26 cellular contexts compared by ENCODE assay signal in the genomic region with DNA sequence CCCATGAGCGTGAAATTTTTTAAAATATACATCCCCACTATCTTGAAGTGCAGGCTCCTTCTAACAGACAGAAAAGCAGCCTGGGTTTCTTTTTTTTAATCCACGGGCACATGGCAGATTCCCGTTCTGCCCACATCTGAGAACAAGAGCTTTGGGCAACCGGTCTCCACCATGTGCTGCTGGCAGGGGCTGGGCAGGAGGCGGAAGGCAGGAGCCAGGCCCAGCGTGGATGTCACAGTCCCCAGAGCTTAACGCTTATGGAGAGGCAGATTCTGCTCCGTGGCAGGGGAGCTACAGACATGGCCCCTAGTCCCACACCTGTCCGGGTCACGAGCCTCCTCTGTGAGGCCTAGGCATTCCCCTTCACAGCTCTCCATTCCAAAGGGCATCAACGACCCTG.
"Had no signal": no experiment of that assay in that cellular context is flagged by ENCODE, and none has a peak within 500 bp of the region (broad histone marks: within the 10 kb centered on the region; RNA-seq: fewer than 3 reads in every experiment).

No MANE protein-coding gene starts in this region.

- H3K27me3 ChIP-seq: cardiac muscle cell, esophagus muscularis mucosa, foreskin keratinocyte, heart left ventricle, testis, transverse colon had no signal

- H3K4me1 ChIP-seq: esophagus muscularis mucosa, foreskin keratinocyte, heart left ventricle, psoas muscle, testis, transverse colon had no signal

- H3K4me1 Mint-ChIP-seq: activated CD4-positive, alpha-beta T cell treated with anti-CD3 and anti-CD28 coated beads, Interleukin-2, amount 10 ng/mL, durations not matched to agents 7 days and 5 days; immature natural killer cell; naive thymus-derived CD8-positive, alpha-beta T cell had no signal

- H3K36me3 ChIP-seq: cardiac muscle cell, esophagus muscularis mucosa, heart left ventricle, transverse colon had no signal

- H3K27ac Mint-ChIP-seq: activated CD4-positive, alpha-beta T cell treated with anti-CD3 and anti-CD28 coated beads, Interleukin-2, amount 10 ng/mL, durations not matched to agents 7 days and 5 days; activated naive CD4-positive, alpha-beta T cell treated with anti-CD3 and anti-CD28 coated beads, Interleukin-2, amount 50 U/mL, for 72 hours; activated T-cell treated with anti-CD3 and anti-CD28 coated beads, Interleukin-2, amount 50 U/mL, for 24 hours; immature natural killer cell; naive thymus-derived CD8-positive, alpha-beta T cell; WTC11 had no signal

- ATAC-seq: activated naive CD4-positive, alpha-beta T cell treated with anti-CD3 and anti-CD28 coated beads, Interleukin-2, amount 50 U/mL, for 72 hours; foreskin keratinocyte; heart left ventricle; naive thymus-derived CD8-positive, alpha-beta T cell; psoas muscle; WTC11 had no signal

- H3K4me3 ChIP-seq: cardiac muscle cell, esophagus muscularis mucosa, heart left ventricle, psoas muscle, smooth muscle cell, testis, transverse colon had no signal

- H3K9me3 Mint-ChIP-seq: activated CD4-positive, alpha-beta T cell treated with anti-CD3 and anti-CD28 coated beads, Interleukin-2, amount 10 ng/mL, durations not matched to agents 7 days and 5 days; activated T-cell treated with anti-CD3 and anti-CD28 coated beads, Interleukin-2, amount 50 U/mL, for 24 hours; neural crest cell had no signal

- H3K27ac ChIP-seq: cardiac muscle cell, esophagus muscularis mucosa, foreskin keratinocyte, heart left ventricle, parathyroid adenoma, psoas muscle, testis, transverse colon had no signal

- H3K36me3 Mint-ChIP-seq: activated naive CD4-positive, alpha-beta T cell treated with anti-CD3 and anti-CD28 coated beads, Interleukin-2, amount 50 U/mL, for 72 hours; immature natural killer cell; naive thymus-derived CD8-positive, alpha-beta T cell had no signal

- H3K4me3 Mint-ChIP-seq: activated CD4-positive, alpha-beta T cell treated with anti-CD3 and anti-CD28 coated beads, Interleukin-2, amount 10 ng/mL, durations not matched to agents 7 days and 5 days; activated T-cell treated with anti-CD3 and anti-CD28 coated beads, Interleukin-2, amount 50 U/mL, for 24 hours; immature natural killer cell; naive thymus-derived CD8-positive, alpha-beta T cell; neural crest cell; WTC11 had no signal

- H3K9me3 ChIP-seq: esophagus muscularis mucosa, heart left ventricle, psoas muscle, testis, transverse colon had no signal

- DNase-seq: activated CD4-positive, alpha-beta T cell treated with anti-CD3 and anti-CD28 coated beads for 1 hour; activated CD4-positive, alpha-beta T cell treated with anti-CD3 and anti-CD28 coated beads, Interleukin-2, amount 10 ng/mL, durations not matched to agents 7 days and 5 days; activated CD8-positive, alpha-beta memory T cell treated with anti-CD3 and anti-CD28 coated beads, Interleukin-2, amount 50 U/mL, for 48 hours; activated naive CD4-positive, alpha-beta T cell; activated T-cell treated with anti-CD3 and anti-CD28 coated beads, Interleukin-2, amount 50 U/mL, for 24 hours; effector CD4-positive, alpha-beta T cell; foreskin keratinocyte; heart left ventricle; hypothalamus; immature natural killer cell; midbrain; nucleus accumbens; psoas muscle; stimulated activated CD4-positive, alpha-beta T cell treated with anti-CD3 and anti-CD28 coated beads, Interleukin-15, amount 100 ng/mL, for 24 hours; stimulated activated naive CD4-positive, alpha-beta T cell; T-helper 2 cell; testis; transverse colon had no signal

- H3K27me3 Mint-ChIP-seq: activated CD4-positive, alpha-beta T cell treated with anti-CD3 and anti-CD28 coated beads, Interleukin-2, amount 10 ng/mL, durations not matched to agents 7 days and 5 days had no signal
